In genomic region chr6:131980791-131981623, GRCh38 we compare ENCODE assay signal across 1 cellular context.
TF ChIP-seq lines count a peak whose summit lies in the region.

No MANE protein-coding gene starts in this region.

TF ChIP-seq in SK-N-SH, 30 proteins besides CTCF, POLR2A, EP300 and RAD21 (continued from another document):
- TF ChIP-seq FOSL2 (IDR thresholded peaks at IDR 0.05; ENCODE audit: borderline replicate concordance, low read depth) (no peak), MXI1 (IDR thresholded peaks at IDR 0.05; ENCODE audit: low read depth, low read length) (no peak), TEAD4 (IDR thresholded peaks at IDR 0.05; ENCODE audit: borderline replicate concordance, insufficient read depth) (no peak), RXRA (IDR thresholded peaks at IDR 0.05; ENCODE audit: borderline replicate concordance, low read depth) (no peak), FOXM1 (IDR thresholded peaks at IDR 0.05; ENCODE audit: low read depth) (no peak), YY1 (IDR thresholded peaks at IDR 0.05; ENCODE audit: low read depth) (no peak), NFIC (IDR thresholded peaks at IDR 0.05; ENCODE audit: borderline replicate concordance) (no peak)
